8 cellular contexts compared by ENCODE assay signal in genomic region chr7:149494738-149495368, GRCh38. TPM values are rescaled to one million over a fixed set of nuclear protein-coding genes. Genes with fewer than 3 reads are reported as not detected.
DNase-seq lines count a peak whose midpoint lies in the region; ATAC-seq and TF ChIP-seq lines count a peak whose summit lies in the region.

No MANE protein-coding gene starts in this region.

- no peak for ATAC-seq in HG02759 (IDR thresholded peaks at IDR 0.05; ENCODE audit: unreplicated experiment)

- H3K9me3 Mint-ChIP-seq in CD14-positive monocyte, result no peaks in the 10 kb centered on the region
- H3K9me3 Mint-ChIP-seq in dendritic cell treated with granulocyte-macrophage colony-stimulating factor and Interleukin-4, amounts not matched to agents 40 ng/mL and 50 ng/mL, for 4 days, result no peaks in the 10 kb centered on the region
- H3K9me3 Mint-ChIP-seq in neural crest cell, result no peaks in the 10 kb centered on the region

- peak overlapping the region; percentile 86 to 94 (median 93) for H3K27ac Mint-ChIP-seq in CD14-positive monocyte
- H3K27ac Mint-ChIP-seq in dendritic cell treated with granulocyte-macrophage colony-stimulating factor and Interleukin-4, amounts not matched to agents 40 ng/mL and 50 ng/mL, for 4 days, result peak overlapping the region; percentile 97
- no peak overlapping the region for H3K27ac Mint-ChIP-seq in neural crest cell (ENCODE audit: unreplicated experiment)

- intact Hi-C loops in CD14-positive monocyte (cut with micrococcal nuclease), result loop anchor here (5.0 to 10.0 kb wide), 4 partner anchors 127 to 1290 kb away; partner anchors contain the start of genes ZNF467 (in 1 of the 2) and ZNF783 (in 1 of the 2)
- intact Hi-C loops in dendritic cell treated with granulocyte-macrophage colony-stimulating factor and Interleukin-4, amounts not matched to agents 40 ng/mL and 50 ng/mL, for 4 days (cut with micrococcal nuclease), result loop anchor here (2.0 to 5.0 kb wide), 4 partner anchors 33 to 348 kb away; partner anchors contain the start of genes ZNF398 and ZNF777

- peaks cover 47 to 48% of the 10 kb centered on the region in 2 donors for H3K36me3 Mint-ChIP-seq in CD14-positive monocyte
- H3K36me3 Mint-ChIP-seq in dendritic cell treated with granulocyte-macrophage colony-stimulating factor and Interleukin-4, amounts not matched to agents 40 ng/mL and 50 ng/mL, for 4 days (ENCODE audit: low read depth), result peaks cover 58% of the 10 kb centered on the region
- H3K36me3 Mint-ChIP-seq in neural crest cell (ENCODE audit: low read depth), result peaks cover 12% of the 10 kb centered on the region

- H3K27me3 Mint-ChIP-seq in CD14-positive monocyte (ENCODE audit: low read depth in 3 of 3) (peaks cover 5 to 12% (median 6%) of the 10 kb centered on the region in 3 donors), neural crest cell (ENCODE audit: low read depth) (peaks cover 18% of the 10 kb centered on the region)
- no peaks in the 10 kb centered on the region for H3K27me3 Mint-ChIP-seq in dendritic cell treated with granulocyte-macrophage colony-stimulating factor and Interleukin-4, amounts not matched to agents 40 ng/mL and 50 ng/mL, for 4 days

- peak; percentile 17 for TF ChIP-seq CTCF in CD14-positive monocyte (IDR thresholded peaks at IDR 0.05)
- no peak for TF ChIP-seq CTCF in neural crest cell (conservative IDR thresholded peaks at IDR 0.05)

- peak overlapping the region; percentile 80 to 97 for H3K4me3 Mint-ChIP-seq in CD14-positive monocyte
- peak overlapping the region; percentile 97 for H3K4me3 Mint-ChIP-seq in dendritic cell treated with granulocyte-macrophage colony-stimulating factor and Interleukin-4, amounts not matched to agents 40 ng/mL and 50 ng/mL, for 4 days
- H3K4me3 Mint-ChIP-seq in neural crest cell, result peak overlapping the region; percentile 98

- H3K4me1 Mint-ChIP-seq in CD14-positive monocyte (peaks cover 32% of the 10 kb centered on the region), neural crest cell (peaks cover 20% of the 10 kb centered on the region)
- H3K4me1 Mint-ChIP-seq in dendritic cell treated with granulocyte-macrophage colony-stimulating factor and Interleukin-4, amounts not matched to agents 40 ng/mL and 50 ng/mL, for 4 days (ENCODE audit: low read depth), result peaks cover 56% of the 10 kb centered on the region

- DNase-seq in CD14-positive monocyte (ENCODE audit: low spot score) (peak; percentile 54), MV-4-11 (lab: John Stamatoyannopoulos, UW) (peak; percentile 82), neural crest cell (ENCODE audit: low read depth, low spot score) (no peak), NCI-H526 treated with DMSO at 0.1 percent for 48 hours (lab: John Stamatoyannopoulos, UW) (no peak), NCI-H82 (lab: John Stamatoyannopoulos, UW) (no peak)
- no peak for DNase-seq in stimulated activated CD4-positive, alpha-beta T cell treated with anti-CD3 and anti-CD28 coated beads, Interleukin-2, amount 100 ng/mL, for 24 hours

RNA-seq across cellular contexts. Expression of gene ZNF746, which starts 2.8 kb away (rescaled TPM):
- 1 to 10 TPM; 7.5 to 8.1 TPM for polyA plus RNA-seq in CD14-positive monocyte
- 21.2 and 21.9 TPM in 2 replicates for total RNA-seq in neural crest cell

RNA-seq across cellular contexts. Expression of gene ZNF777, which starts 34.0 kb away (rescaled TPM):
- under 1 TPM; 0.13 to 0.25 TPM for polyA plus RNA-seq in CD14-positive monocyte
- 19.3 and 20.8 TPM in 2 replicates for total RNA-seq in neural crest cell

Comparison
In these comparisons a context has a peak if more than half of its experiments do, and no peak if none do; other contexts are left out.
1. DNase-seq: peak in CD14-positive monocyte (single experiment) and MV-4-11 (single experiment); none in neural crest cell (single experiment), NCI-H526 treated with DMSO at 0.1 percent for 48 hours (single experiment), NCI-H82 (single experiment) and stimulated activated CD4-positive, alpha-beta T cell treated with anti-CD3 and anti-CD28 coated beads, Interleukin-2, amount 100 ng/mL, for 24 hours (0 of 2).
2. Peak in every context shown above with its lines, with median percentiles within 50 percentile points of each other: H3K4me3 Mint-ChIP-seq.